27 cellular contexts compared by ENCODE assay signal in genomic region chr5:81349161-81349560, GRCh38. TPM values are rescaled to one million over a fixed set of nuclear protein-coding genes. Genes with fewer than 3 reads are reported as not detected.
DNase-seq lines count a peak whose midpoint lies in the region; ATAC-seq, FAIRE-seq and TF ChIP-seq lines count a peak whose summit lies in the region.
"Had no signal": no experiment of that assay in that cellular context is flagged by ENCODE, and none has a peak within 500 bp of the region (broad histone marks: within the 10 kb centered on the region; RNA-seq: fewer than 3 reads in every experiment).

No MANE protein-coding gene starts in this region.

- ATAC-seq in WTC11: peak; percentile 47
- ATAC-seq: A549 had no signal

- no peak overlapping the region for H3K4me3 Mint-ChIP-seq in WTC11
- H3K4me3 Mint-ChIP-seq: CD14-positive monocyte; CD4-positive, alpha-beta T cell; CD8-positive, alpha-beta memory T cell had no signal

- H3K4me3 ChIP-seq in H7 (ENCODE audit: insufficient read depth, low read depth, low read length): no peak overlapping the region
- H3K4me3 ChIP-seq in iPS-15b (ENCODE audit: low read depth, low read length): no peak overlapping the region
- no peak overlapping the region for H3K4me3 ChIP-seq in neuronal stem cell (ENCODE audit: low read length in 2 of 2)
- H3K4me3 ChIP-seq in lower leg skin (ENCODE audit: low read depth, poor library complexity, severe bottlenecking): no peak overlapping the region
- H3K4me3 ChIP-seq: A549; BLaER1 treated with 17β-estradiol and CSF1 and Interleukin-3, amounts not matched to agents 10 nM and 100 nM had no signal

- intact Hi-C loops in lower leg skin (cut with DNase I; ENCODE audit: low total_unique reads): no loop called here

- H3K4me1 Mint-ChIP-seq in WTC11: peaks cover 12% of the 10 kb centered on the region
- H3K4me1 Mint-ChIP-seq: CD14-positive monocyte; CD8-positive, alpha-beta memory T cell had no signal

- no peak overlapping the region for H2BK5ac ChIP-seq in neuronal stem cell (ENCODE audit: low read length)

- H3K36me3 Mint-ChIP-seq in WTC11: no peaks in the 10 kb centered on the region
- H3K36me3 Mint-ChIP-seq: CD14-positive monocyte; CD8-positive, alpha-beta memory T cell had no signal

- no peaks in the 10 kb centered on the region for H3K79me1 ChIP-seq in neuronal stem cell (ENCODE audit: low read depth, low read length)

- TF ChIP-seq POLR2A in lower leg skin (IDR thresholded peaks at IDR 0.05): no peak

- no peak overlapping the region for H3K27ac ChIP-seq in neuronal stem cell (replicated peaks; ENCODE audit: low read length)
- H3K27ac ChIP-seq: A549; BLaER1 treated with 17β-estradiol and CSF1 and Interleukin-3, amounts not matched to agents 10 nM and 100 nM had no signal

- H3K23ac ChIP-seq in neuronal stem cell (ENCODE audit: low read depth, low read length, poor library complexity): no peak overlapping the region

- POLR2A ChIA-PET in WTC11 (lab: Charles Lee): no interaction called here

- H3K4me1 ChIP-seq in iPS-15b (ENCODE audit: control insufficient read depth, insufficient read depth, low read length) (no peaks in the 10 kb centered on the region), neuronal stem cell (ENCODE audit: control insufficient read depth in 2 of 2, insufficient read depth in 1 of 2, low read depth in 1 of 2, low read length in 2 of 2) (peaks cover 2 to 3% of the 10 kb centered on the region in 2 donors)
- H3K4me1 ChIP-seq: BE2C; BLaER1 treated with 17β-estradiol and CSF1 and Interleukin-3, amounts not matched to agents 10 nM and 100 nM had no signal

- H3K9me3 Mint-ChIP-seq in WTC11: no peaks in the 10 kb centered on the region
- H3K9me3 Mint-ChIP-seq: CD4-positive, alpha-beta T cell; CD8-positive, alpha-beta memory T cell had no signal

- peak overlapping the region; percentile 8; the same call in 1 of the 2 replicates for H3K27ac Mint-ChIP-seq in WTC11
- H3K27ac Mint-ChIP-seq: CD4-positive, alpha-beta T cell had no signal

- CTCF ChIA-PET in WTC11 (lab: Charles Lee): interaction anchor here (0.5 kb wide), 1 partner anchor 928 kb away, joined by 4 read pairs; no protein-coding TSS in a partner anchor

- no peak overlapping the region for H2AK5ac ChIP-seq in neuronal stem cell (ENCODE audit: low read depth, low read length)

- no peak overlapping the region for H4K91ac ChIP-seq in neuronal stem cell (ENCODE audit: low read depth, low read length, poor library complexity)

- no peak overlapping the region for H2BK12ac ChIP-seq in neuronal stem cell (ENCODE audit: low read length)

- no peak overlapping the region for H3K14ac ChIP-seq in neuronal stem cell (ENCODE audit: low read length)

- no peak overlapping the region for H2AFZ ChIP-seq in neuronal stem cell (ENCODE audit: low read length)

- no peak overlapping the region for H2BK120ac ChIP-seq in neuronal stem cell (ENCODE audit: low read depth, low read length)

- H3K18ac ChIP-seq in neuronal stem cell (ENCODE audit: low read length): peak overlapping the region; percentile 44

- FAIRE-seq in frontal cortex (lab: Jason Lieb, UNC): no peak
- FAIRE-seq: A549, D721Med, GM12891, GM18507 had no signal

- H2BK15ac ChIP-seq in neuronal stem cell (ENCODE audit: low read length): no peak overlapping the region

- H3K9ac ChIP-seq in iPS-15b (ENCODE audit: low read depth, low read length): peak overlapping the region; percentile 1
- H3K9ac ChIP-seq in neuronal stem cell (ENCODE audit: low read depth, low read length, poor library complexity): no peak overlapping the region
- H3K9ac ChIP-seq: BLaER1 treated with 17β-estradiol and CSF1 and Interleukin-3, amounts not matched to agents 10 nM and 100 nM had no signal

- WGBS in neuronal stem cell (ENCODE audit: extremely low coverage in 2 of 2, insufficient read length in 2 of 2, insufficient replicate concordance in 1 of 2), 2 donors: no CpG with 5 or more reads among the region's 4 CpGs
- 74 to 76% methylated on average over 4 of the region's 4 CpGs for WGBS in lower leg skin, 2 donors

- no peak overlapping the region for H3K4ac ChIP-seq in neuronal stem cell (ENCODE audit: low read length)

- H3K4me2 ChIP-seq in neuronal stem cell (ENCODE audit: insufficient read depth, low read length, poor library complexity, severe bottlenecking): no peak overlapping the region
- H3K4me2 ChIP-seq: A549; BLaER1 treated with 17β-estradiol and CSF1 and Interleukin-3, amounts not matched to agents 10 nM and 100 nM had no signal

- H3K36me3 ChIP-seq in H7 (replicated peaks; ENCODE audit: control insufficient read depth, insufficient read depth, low read length) (no peaks in the 10 kb centered on the region), iPS-15b (ENCODE audit: control insufficient read depth, insufficient read depth, low read length) (no peaks in the 10 kb centered on the region), neuronal stem cell (replicated peaks in 1 of 2; ENCODE audit: control insufficient read depth in 2 of 2, insufficient read depth in 2 of 2, low read length in 2 of 2) (no peaks in the 10 kb centered on the region)
- H3K36me3 ChIP-seq: BE2C; BLaER1 treated with 17β-estradiol and CSF1 and Interleukin-3, amounts not matched to agents 10 nM and 100 nM had no signal

- no peaks in the 10 kb centered on the region for H3K9me3 ChIP-seq in iPS-15b (ENCODE audit: control insufficient read depth, insufficient read depth, low read length)
- no peaks in the 10 kb centered on the region for H3K9me3 ChIP-seq in neuronal stem cell (replicated peaks in 1 of 2; ENCODE audit: control insufficient read depth in 2 of 2, insufficient read depth in 1 of 2, low read depth in 1 of 2, low read length in 2 of 2)
- H3K9me3 ChIP-seq: A549; BE2C; BLaER1 treated with 17β-estradiol and CSF1 and Interleukin-3, amounts not matched to agents 10 nM and 100 nM had no signal

- H3K27me3 ChIP-seq in H7 (ENCODE audit: control insufficient read depth, insufficient read depth, low read length): no peaks in the 10 kb centered on the region
- no peaks in the 10 kb centered on the region for H3K27me3 ChIP-seq in iPS-15b (ENCODE audit: control insufficient read depth, insufficient read depth, low read length)
- peaks cover 0 to 2% (median 0%) of the 10 kb centered on the region in 3 experiments for H3K27me3 ChIP-seq in neuronal stem cell (ENCODE audit: control insufficient read depth in 3 of 3, insufficient read depth in 3 of 3, low read depth in 1 of 3, low read length in 3 of 3)
- H3K27me3 ChIP-seq: BE2C; BLaER1 treated with 17β-estradiol and CSF1 and Interleukin-3, amounts not matched to agents 10 nM and 100 nM had no signal

- no peaks in the 10 kb centered on the region for H3K27me3 Mint-ChIP-seq in WTC11 (ENCODE audit: low read depth)
- H3K27me3 Mint-ChIP-seq: CD4-positive, alpha-beta T cell had no signal

- no peak overlapping the region for H4K8ac ChIP-seq in neuronal stem cell (ENCODE audit: low read depth, low read length)

- TF ChIP-seq CTCF in WTC11 (IDR thresholded peaks at IDR 0.05): no peak
- no peak for TF ChIP-seq CTCF in lower leg skin (IDR thresholded peaks at IDR 0.05)

- DNase-seq in H7 (peak; percentile 15), WTC11 (ENCODE audit: low spot score) (no peak), neuronal stem cell (ENCODE audit: low spot score) (no peak), frontal cortex (ENCODE audit: low spot score in 2 of 2) (no peak), kidney glomerular epithelial cell (lab: John Stamatoyannopoulos, UW) (no peak), lower leg skin (ENCODE audit: low spot score in 2 of 2) (no peak)
- DNase-seq: 8988T; ACHN; AML-193; BE2C; CD4-positive, alpha-beta T cell; CD8-positive, alpha-beta memory T cell; DMS 273 treated with DMSO at 0.1 percent for 48 hours; DMS53; DMS79 treated with DMSO at 0.1 percent for 48 hours; GF-D8; HCEC 1CT had no signal

TF ChIP-seq in WTC11, 78 proteins besides CTCF, POLR2A, EP300 and RAD21 (continues in another document):
- TF ChIP-seq ZNF423 (CRISPR knock-in tag; IDR thresholded peaks at IDR 0.05) (no peak), TCF7 (CRISPR knock-in tag; IDR thresholded peaks at IDR 0.05; ENCODE audit: low read depth) (no peak), E2F4 (CRISPR knock-in tag; IDR thresholded peaks at IDR 0.05; ENCODE audit: borderline replicate concordance, low read depth) (no peak), MAX (CRISPR knock-in tag; IDR thresholded peaks at IDR 0.05) (no peak), CBFB (CRISPR knock-in tag; IDR thresholded peaks at IDR 0.05; ENCODE audit: low read depth) (no peak), NFYB (CRISPR knock-in tag; conservative IDR thresholded peaks at IDR 0.05; ENCODE audit: low read depth) (no peak), CREM (CRISPR knock-in tag; IDR thresholded peaks at IDR 0.05) (no peak), ZNF219 (CRISPR knock-in tag; IDR thresholded peaks at IDR 0.05; ENCODE audit: borderline replicate concordance) (no peak)

RNA-seq across cellular contexts. Expression of gene ACOT12, which starts 44.8 kb away (rescaled TPM):
- total RNA-seq in H7 (2014; rRNA removed; shearing (Covaris generic)): not detected in 2 replicates
- total RNA-seq in WTC11 (2021): 0.16 TPM in 1 of 3 replicates, not detected in the others
- 0.04 TPM for polyA plus RNA-seq in neuronal stem cell (2013, experiment 1 of 2)
- polyA plus RNA-seq in neuronal stem cell (2013, experiment 2 of 2): 0.08 TPM
- 1.6 TPM for total RNA-seq in frontal cortex
- 1 to 10 TPM in 1 of 4 donors, not detected in 3; 1.1 TPM for total RNA-seq in lower leg skin
- total RNA-seq: CD8-positive, alpha-beta memory T cell; Daoy; G401; H4 had no signal
- polyA plus RNA-seq: CD14-positive monocyte; CD8-positive, alpha-beta memory T cell had no signal

RNA-seq across cellular contexts. Expression of gene ZCCHC9, which starts 47.8 kb away (rescaled TPM):
- total RNA-seq in H7 (2014; rRNA removed; shearing (Covaris generic)): 11.3 and 13.8 TPM in 2 replicates
- total RNA-seq in WTC11 (2021) (30.4 to 30.8 TPM (median 30.8 TPM) in 3 replicates), frontal cortex (11.8 TPM), lower leg skin (10 to 100 TPM; 12.6 to 23.0 (median 21.2) TPM)
- 51.0 TPM for polyA plus RNA-seq in neuronal stem cell (2013, experiment 1 of 2)
- 54.2 TPM for polyA plus RNA-seq in neuronal stem cell (2013, experiment 2 of 2)
